8 cellular contexts compared by ENCODE assay signal in genomic region chrX:46642145-46642544, GRCh38.
DNase-seq lines count a peak whose midpoint lies in the region; ATAC-seq, FAIRE-seq and TF ChIP-seq lines count a peak whose summit lies in the region.

No MANE protein-coding gene starts in this region.

- no peak overlapping the region for H3K9ac ChIP-seq in colonic mucosa (ENCODE audit: low read depth in 2 of 2, low read length in 2 of 2)

- peak; percentile 49 to 57 for TF ChIP-seq RAD21 in A549 (conservative IDR thresholded peaks at IDR 0.05 in 1 of 2, IDR thresholded peaks at IDR 0.05 in 1 of 2)

- TF ChIP-seq CTCF in A549 (IDR thresholded peaks at IDR 0.05) (peak; percentile 46), GM10248 (IDR thresholded peaks at IDR 0.05; ENCODE audit: control extremely low read depth, extremely low read depth, low read depth, missing control alignments) (peak; percentile 7), colonic mucosa (IDR thresholded peaks at IDR 0.05) (peak; percentile 30), natural killer cell (IDR thresholded peaks at IDR 0.05) (no peak)

- ATAC-seq in A549 (peak; percentile 66 to 82; a peak in 5 of 6 replicates), natural killer cell (peak in 2 of 3 donors; percentile 64), HG03460 (IDR thresholded peaks at IDR 0.05; ENCODE audit: unreplicated experiment) (no peak), GM19023 (IDR thresholded peaks at IDR 0.05; ENCODE audit: unreplicated experiment) (no peak), GM21515 (IDR thresholded peaks at IDR 0.05; ENCODE audit: unreplicated experiment) (no peak)

- no peaks in the 10 kb centered on the region for H3K36me3 ChIP-seq in colonic mucosa

- H3K4me3 ChIP-seq in A549 (no peak overlapping the region), colonic mucosa (no peak overlapping the region)

- no peak overlapping the region for H3K4me3 Mint-ChIP-seq in natural killer cell

- no peaks in the 10 kb centered on the region for H3K9me3 Mint-ChIP-seq in natural killer cell

- no peak for FAIRE-seq in A549 (lab: Jason Lieb, UNC)

- no peaks in the 10 kb centered on the region for H3K27me3 ChIP-seq in colonic mucosa

- WGBS in A549 (ENCODE audit: missing lambda C conversion rate) = 56% methylated on average over 4 of the region's 4 CpGs

- peaks cover 7 to 8% of the 10 kb centered on the region in 2 donors for H3K4me1 Mint-ChIP-seq in natural killer cell

- no peak overlapping the region for H3K4me2 ChIP-seq in A549

- no peak for TF ChIP-seq POLR2A in A549 (IDR thresholded peaks at IDR 0.05; ENCODE audit: low read length)

- H3K4me1 ChIP-seq in A549 (peaks cover 12% of the 10 kb centered on the region), colonic mucosa (no peaks in the 10 kb centered on the region)

- CTCF ChIA-PET in A549 (lab: Yijun Ruan, JAX) (interaction anchor here (0.6 to 2.9 kb wide), 10 partner anchors 13 to 158 kb away, joined by 3 to 19 read pairs (median 4); no protein-coding TSS in a partner anchor), GM10248 (lab: Yijun Ruan, JAX) (interaction anchor here (1.2 kb wide), 1 partner anchor 70 kb away, joined by 3 read pairs; no protein-coding TSS in a partner anchor)

- no peaks in the 10 kb centered on the region for H3K9me3 ChIP-seq in A549
- no peaks in the 10 kb centered on the region for H3K9me3 ChIP-seq in colonic mucosa

- no peaks in the 10 kb centered on the region for H3K36me3 Mint-ChIP-seq in natural killer cell

- POLR2A ChIA-PET in A549 (lab: Yijun Ruan, JAX) (no interaction called here), GM10248 (lab: Yijun Ruan, JAX) (no interaction called here)

- no peak for TF ChIP-seq EP300 in A549 (IDR thresholded peaks at IDR 0.05)

- DNase-seq in A549 (ENCODE audit: low read depth in 1 of 2, low spot score in 1 of 2) (peak; percentile 7 to 28), GM10248 (ENCODE audit: extremely low spot score) (no peak), NCI-H2196 (lab: John Stamatoyannopoulos, UW; ENCODE audit: unreplicated experiment) (peak; percentile 27), colonic mucosa (no peak), natural killer cell (no peak)

- intact Hi-C loops in colonic mucosa (cut with DNase I) (no loop called here), natural killer cell (cut with micrococcal nuclease) (no loop called here)

- peaks cover 2 to 36% of the 10 kb centered on the region in 2 donors for H3K27me3 Mint-ChIP-seq in natural killer cell (ENCODE audit: low read depth in 2 of 2)

- no peak overlapping the region for H3K27ac Mint-ChIP-seq in natural killer cell

- H3K27ac ChIP-seq in A549 (no peak overlapping the region), colonic mucosa (no peak overlapping the region)

TF ChIP-seq in A549, 52 proteins besides CTCF, POLR2A, EP300 and RAD21:
- TF ChIP-seq CEBPB (IDR thresholded peaks at IDR 0.05) (no peak), HES2 (IDR thresholded peaks at IDR 0.05) (no peak), RCOR1 (IDR thresholded peaks at IDR 0.05; ENCODE audit: low read depth, low read length) (no peak), ZNF302 (CRISPR knock-in tag; IDR thresholded peaks at IDR 0.05) (no peak), SMC3 (IDR thresholded peaks at IDR 0.05) (peak; percentile 67)

Comparison
In these comparisons a context has a peak if more than half of its experiments do, and no peak if none do; other contexts are left out.
1. ATAC-seq: peak in A549 (2 of 2) and natural killer cell (2 of 3); none in HG03460 (single experiment), GM19023 (single experiment) and GM21515 (single experiment).
2. DNase-seq: peak in A549 (2 of 2) and NCI-H2196 (single experiment); none in GM10248 (single experiment), colonic mucosa (single experiment) and natural killer cell (single experiment).